Comparison of ENCODE assay signal across 24 cellular contexts in the genomic region with DNA sequence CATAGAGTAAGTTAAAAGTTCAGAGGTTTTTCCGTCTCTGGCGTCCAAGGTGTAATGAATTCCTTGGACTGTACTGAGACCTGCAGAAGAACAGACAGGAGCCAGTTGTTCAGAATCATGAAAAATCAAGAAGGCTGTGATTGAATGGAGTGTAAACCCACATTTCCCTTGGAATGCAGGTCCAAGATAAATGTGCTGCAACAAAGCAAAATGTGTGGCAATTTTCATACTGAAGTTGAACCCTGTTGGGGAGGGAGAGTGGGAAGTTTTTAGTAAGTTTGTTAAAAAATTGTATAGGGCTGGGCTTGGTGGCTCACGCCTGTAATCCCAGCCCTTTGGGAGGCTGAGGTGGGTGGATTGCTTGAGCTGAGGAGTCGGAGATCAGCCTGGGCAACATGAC.
"Had no signal": no experiment of that assay in that cellular context is flagged by ENCODE, and none has a peak within 500 bp of the region (broad histone marks: within the 10 kb centered on the region; RNA-seq: fewer than 3 reads in every experiment).

No MANE protein-coding gene starts in this region.

- H3K27ac ChIP-seq: body of pancreas, foreskin keratinocyte, left lung, neutrophil, ovary, psoas muscle, right atrium auricular region, spleen, thyroid gland had no signal

- H3K27ac Mint-ChIP-seq: activated CD4-positive, alpha-beta T cell treated with anti-CD3 and anti-CD28 coated beads, Interleukin-2, amount 10 ng/mL, durations not matched to agents 24 days and 14 days; mesothelial cell of epicardium; stimulated activated naive CD8-positive, alpha-beta T cell treated with anti-CD3 and anti-CD28 coated beads, Interleukin-15, Interleukin-2, amounts not matched to agents 100 ng/mL and 50 ng/mL, for 24 hours had no signal

- H3K4me1 Mint-ChIP-seq: mesothelial cell of epicardium had no signal

- H3K9me3 ChIP-seq: body of pancreas, left lung, neutrophil, ovary, psoas muscle, right atrium auricular region, spleen, thyroid gland had no signal

- H3K27me3 ChIP-seq: body of pancreas, foreskin keratinocyte, left lung, neutrophil, ovary, right atrium auricular region, spleen, thyroid gland had no signal

- DNase-seq: activated CD4-positive, alpha-beta T cell treated with anti-CD3 and anti-CD28 coated beads, Interleukin-2, amount 10 ng/mL, durations not matched to agents 24 days and 14 days; activated gamma-delta T cell; activated naive CD8-positive, alpha-beta T cell treated with anti-CD3 and anti-CD28 coated beads, Interleukin-2, amount 10 ng/mL, durations not matched to agents 7 days and 5 days; anterior cingulate cortex; body of pancreas; dermis blood vessel endothelial cell; effector CD8-positive, alpha-beta T cell; erythroblast; foreskin keratinocyte; immature natural killer cell; kidney glomerular epithelial cell; left lung; naive thymus-derived CD8-positive, alpha-beta T cell; ovary; psoas muscle; spleen; stimulated activated CD4-positive, alpha-beta T cell treated with anti-CD3 and anti-CD28 coated beads, Interleukin-4, amount 100 ng/mL, for 1 hour; substantia nigra; thyroid gland had no signal

- H3K4me1 ChIP-seq: body of pancreas, foreskin keratinocyte, left lung, psoas muscle, right atrium auricular region had no signal

- H3K9me3 Mint-ChIP-seq: activated CD4-positive, alpha-beta T cell treated with anti-CD3 and anti-CD28 coated beads, Interleukin-2, amount 10 ng/mL, durations not matched to agents 24 days and 14 days; activated naive CD8-positive, alpha-beta T cell treated with anti-CD3 and anti-CD28 coated beads, Interleukin-2, amount 10 ng/mL, durations not matched to agents 7 days and 5 days; immature natural killer cell; mesothelial cell of epicardium; naive thymus-derived CD8-positive, alpha-beta T cell; stimulated activated naive CD8-positive, alpha-beta T cell treated with anti-CD3 and anti-CD28 coated beads, Interleukin-15, Interleukin-2, amounts not matched to agents 100 ng/mL and 50 ng/mL, for 24 hours had no signal

- ATAC-seq: body of pancreas; foreskin keratinocyte; left lung; naive thymus-derived CD8-positive, alpha-beta T cell; psoas muscle; SK-N-SH treated with all-trans-retinoic acid at 6 μM for 48 hours had no signal

- H3K27me3 Mint-ChIP-seq: activated CD4-positive, alpha-beta T cell treated with anti-CD3 and anti-CD28 coated beads, Interleukin-2, amount 10 ng/mL, durations not matched to agents 24 days and 14 days; activated naive CD8-positive, alpha-beta T cell treated with anti-CD3 and anti-CD28 coated beads, Interleukin-2, amount 10 ng/mL, durations not matched to agents 7 days and 5 days; naive thymus-derived CD8-positive, alpha-beta T cell; stimulated activated naive CD8-positive, alpha-beta T cell treated with anti-CD3 and anti-CD28 coated beads, Interleukin-15, Interleukin-2, amounts not matched to agents 100 ng/mL and 50 ng/mL, for 24 hours had no signal

- H3K36me3 ChIP-seq: ovary had no signal

- H3K4me3 ChIP-seq: body of pancreas, left lung, ovary, psoas muscle, right atrium auricular region, spleen, thyroid gland had no signal

- H3K4me3 Mint-ChIP-seq: activated CD4-positive, alpha-beta T cell treated with anti-CD3 and anti-CD28 coated beads, Interleukin-2, amount 10 ng/mL, durations not matched to agents 24 days and 14 days; activated naive CD8-positive, alpha-beta T cell treated with anti-CD3 and anti-CD28 coated beads, Interleukin-2, amount 10 ng/mL, durations not matched to agents 7 days and 5 days; immature natural killer cell; mesothelial cell of epicardium; naive thymus-derived CD8-positive, alpha-beta T cell; stimulated activated naive CD8-positive, alpha-beta T cell treated with anti-CD3 and anti-CD28 coated beads, Interleukin-15, Interleukin-2, amounts not matched to agents 100 ng/mL and 50 ng/mL, for 24 hours had no signal
